ENCODE assay signal across 1 cellular context in genomic region chr9:93062364-93062763, GRCh38.
TF ChIP-seq lines count a peak whose summit lies in the region.

No MANE protein-coding gene starts in this region.

TF ChIP-seq in GM23338, 12 proteins besides CTCF, POLR2A, EP300 and RAD21 (continued from another document):
- TF ChIP-seq STAT1 (IDR thresholded peaks at IDR 0.05; ENCODE audit: unreplicated experiment): no peak
- no peak for TF ChIP-seq EZH2phosphoT487 (IDR thresholded peaks at IDR 0.05; ENCODE audit: unreplicated experiment)
- no peak for TF ChIP-seq EZH2 (IDR thresholded peaks at IDR 0.05; ENCODE audit: low read depth, unreplicated experiment)
- TF ChIP-seq ZNF462 (CRISPR knock-in tag; IDR thresholded peaks at IDR 0.05): no peak
- TF ChIP-seq JUNB (IDR thresholded peaks at IDR 0.05; ENCODE audit: unreplicated experiment): no peak
- no peak for TF ChIP-seq ZNF331 (CRISPR knock-in tag; IDR thresholded peaks at IDR 0.05; ENCODE audit: low read depth)
- TF ChIP-seq ZNF114 (CRISPR knock-in tag; IDR thresholded peaks at IDR 0.05): no peak
- no peak for TF ChIP-seq CREB1 (CRISPR knock-in tag; IDR thresholded peaks at IDR 0.05; ENCODE audit: low read depth)
- no peak for TF ChIP-seq POLR2AphosphoS5 (IDR thresholded peaks at IDR 0.05; ENCODE audit: low read depth)
- TF ChIP-seq NANOG (IDR thresholded peaks at IDR 0.05; ENCODE audit: borderline replicate concordance): no peak
- no peak for TF ChIP-seq REST (IDR thresholded peaks at IDR 0.05; ENCODE audit: unreplicated experiment)
TF ChIP-seq in GM23338: peak in this region for 0.
